9 cellular contexts compared by ENCODE assay signal in the genomic region with DNA sequence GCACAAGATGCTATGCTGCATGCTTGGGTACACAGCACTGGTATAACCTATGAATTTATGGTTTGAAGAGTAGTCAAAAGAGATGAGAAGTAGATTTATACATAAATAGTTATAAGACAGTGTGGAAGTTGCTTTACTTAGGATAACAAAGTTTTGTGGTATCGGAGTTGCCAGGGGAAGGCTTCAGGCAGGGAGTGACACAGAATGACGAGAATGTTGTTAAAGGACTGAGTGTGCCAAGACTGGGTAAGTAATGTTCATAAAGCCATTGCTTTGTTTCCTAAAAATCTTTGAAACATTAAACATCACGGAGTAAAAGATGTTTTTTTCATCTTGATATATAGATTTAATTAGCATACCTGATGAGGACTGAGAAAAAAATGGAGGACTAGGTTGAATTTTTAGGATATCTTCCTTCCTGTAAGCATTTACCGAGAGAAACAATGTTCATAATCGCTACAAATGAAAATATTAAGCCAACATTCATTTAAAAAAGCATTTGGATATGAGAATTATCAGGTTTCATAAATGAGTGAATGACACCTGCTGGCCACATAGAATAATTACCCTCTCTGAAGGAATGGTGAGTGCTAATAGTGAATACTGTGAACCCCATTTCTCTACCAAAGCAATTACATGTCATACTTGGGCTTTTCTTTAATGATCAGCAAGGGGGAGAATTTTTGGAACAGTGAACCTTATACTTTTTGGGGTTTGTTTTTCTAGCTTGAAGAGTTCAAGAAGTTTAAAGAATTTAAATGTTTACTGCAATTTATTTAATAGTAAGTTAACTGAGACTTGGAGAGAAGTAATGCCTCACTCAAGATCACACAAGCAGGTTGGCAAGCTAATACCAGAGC. TPM values are rescaled to one million over a fixed set of nuclear protein-coding genes. Genes with fewer than 3 reads are reported as not detected.
A peak's percentile ranks its signal among the peaks of the same experiment; 100 is the strongest.
DNase-seq lines count a peak whose midpoint lies in the region; ATAC-seq and TF ChIP-seq lines count a peak whose summit lies in the region.
"Had no signal": no experiment of that assay in that cellular context is flagged by ENCODE, and none has a peak within 500 bp of the region (broad histone marks: within the 10 kb centered on the region; RNA-seq: fewer than 3 reads in every experiment).

No MANE protein-coding gene starts in this region.

- H3K9me2 ChIP-seq in PC-3 (replicated peaks; ENCODE audit: low read length): no peaks in the 10 kb centered on the region

- H3K4me3 ChIP-seq in PC-3 (ENCODE audit: low read length): peak overlapping the region; percentile 16; the same call in 1 of the 2 replicates
- H3K4me3 ChIP-seq: BLaER1 had no signal

- H3K9me3 ChIP-seq in PC-3 (ENCODE audit: low read length): no peaks in the 10 kb centered on the region
- H3K9me3 ChIP-seq: BLaER1 had no signal

- H3K9ac ChIP-seq in PC-3 (ENCODE audit: low read length): no peak overlapping the region
- H3K9ac ChIP-seq: BLaER1 had no signal

- BruUV-seq in PC-3 (replicated peaks; lab: Mats Ljungman, UMichigan): no TSS peak

- H3K4me1 ChIP-seq in PC-3 (ENCODE audit: insufficient read depth, low read length): peaks cover 11% of the 10 kb centered on the region
- H3K4me1 ChIP-seq: BLaER1 had no signal

- DNase-seq in DMS 273 (lab: John Stamatoyannopoulos, UW; ENCODE audit: unreplicated experiment) (peak; percentile 52), DMS 273 treated with DMSO at 0.1 percent for 48 hours (lab: John Stamatoyannopoulos, UW) (no peak), PC-3 (peak; percentile 59), erythroblast (lab: John Stamatoyannopoulos, UW) (peak; percentile 20 to 45), pons (ENCODE audit: low spot score) (peak; percentile 31), NCI-H128 (lab: John Stamatoyannopoulos, UW; ENCODE audit: unreplicated experiment) (no peak)
- no peak for DNase-seq in activated effector memory CD4-positive, alpha-beta T cell treated with Interleukin-2 at 50 U/mL for 16 hours

- no peaks in the 10 kb centered on the region for H3K36me3 ChIP-seq in PC-3 (ENCODE audit: low read depth, low read length)
- H3K36me3 ChIP-seq: BLaER1 had no signal

- CTCF ChIA-PET in PC-3 (lab: Charles Lee): no interaction called here

- no peaks in the 10 kb centered on the region for H3K79me2 ChIP-seq in PC-3 (ENCODE audit: low read length)

- peak overlapping the region; percentile 35 for H2AFZ ChIP-seq in PC-3 (ENCODE audit: low read length)

- peak; percentile 45 for ATAC-seq in HG02870 (IDR thresholded peaks at IDR 0.05; ENCODE audit: unreplicated experiment)
- ATAC-seq in PC-3: peak; percentile 62

- peak; percentile 86 for TF ChIP-seq CTCF in PC-3 (conservative IDR thresholded peaks at IDR 0.05; ENCODE audit: low read depth, low read length)

- H3F3A ChIP-seq in PC-3 (ENCODE audit: low read length, unreplicated experiment): no peaks in the 10 kb centered on the region

- POLR2A ChIA-PET in PC-3 (lab: Charles Lee; ENCODE audit: unreplicated experiment): no interaction called here

- H3K27ac ChIP-seq in PC-3 (ENCODE audit: low read length): no peak overlapping the region
- H3K27ac ChIP-seq: BLaER1 had no signal

- H3K4me2 ChIP-seq in PC-3 (ENCODE audit: low read length): peak overlapping the region; percentile 56
- H3K4me2 ChIP-seq: BLaER1 had no signal

- no peak for TF ChIP-seq POLR2A in erythroblast (IDR thresholded peaks at IDR 0.05; ENCODE audit: low read length)

- no peaks in the 10 kb centered on the region for H4K20me1 ChIP-seq in PC-3 (ENCODE audit: low read length)
- H4K20me1 ChIP-seq: BLaER1 had no signal

- no peaks in the 10 kb centered on the region for H3K27me3 ChIP-seq in PC-3 (ENCODE audit: low read length)
- H3K27me3 ChIP-seq: BLaER1 had no signal

- intact Hi-C loops in PC-3 (cut with micrococcal nuclease): loop anchor here (1.0 to 5.0 kb wide), 3 partner anchors 31 to 1059 kb away; no protein-coding TSS in a partner anchor

RNA-seq across cellular contexts. Expression of gene EXTL2, which starts 28.4 kb away (rescaled TPM):
- total RNA-seq in PC-3 (2014; rRNA removed): 6.4 and 7.5 TPM in 2 replicates

RNA-seq across cellular contexts. Expression of gene SLC30A7, which starts 29.6 kb away (rescaled TPM):
- total RNA-seq in PC-3 (2014; rRNA removed): 20.4 and 24.0 TPM in 2 replicates

Comparison
In these comparisons a context has a peak if more than half of its experiments do, and no peak if none do; other contexts are left out.
1. DNase-seq: peak in DMS 273 (single experiment), PC-3 (single experiment), erythroblast (2 of 2) and pons (single experiment); none in DMS 273 treated with DMSO at 0.1 percent for 48 hours (single experiment), activated effector memory CD4-positive, alpha-beta T cell treated with Interleukin-2 at 50 U/mL for 16 hours (single experiment) and NCI-H128 (single experiment).